In the genomic region with DNA sequence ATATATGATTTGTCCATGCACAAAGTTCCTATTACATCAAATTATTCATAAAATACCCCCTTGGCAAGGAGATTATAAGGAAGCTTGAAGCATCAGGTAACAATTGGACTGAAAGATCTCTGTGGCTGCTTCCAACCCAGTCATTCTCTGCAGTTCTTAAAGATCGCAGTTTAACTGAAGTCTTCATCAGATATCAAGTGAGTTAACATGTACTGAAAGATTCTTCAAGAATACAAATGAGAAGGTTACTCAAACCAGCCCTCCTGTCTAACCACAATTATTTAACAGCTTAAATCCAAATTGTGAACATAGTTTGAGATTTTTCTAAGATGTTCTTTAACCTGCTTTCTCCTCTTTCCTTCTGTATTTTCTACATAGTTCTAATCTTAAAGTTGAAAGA, we compare ENCODE assay signal across 17 cellular contexts. TPM values are rescaled to one million over a fixed set of nuclear protein-coding genes. Genes with fewer than 3 reads are reported as not detected.
A peak's percentile ranks its signal among the peaks of the same experiment; 100 is the strongest.
DNase-seq lines count a peak whose midpoint lies in the region; ATAC-seq, FAIRE-seq and TF ChIP-seq lines count a peak whose summit lies in the region.
"Had no signal": no experiment of that assay in that cellular context is flagged by ENCODE, and none has a peak within 500 bp of the region (broad histone marks: within the 10 kb centered on the region; RNA-seq: fewer than 3 reads in every experiment).

No MANE protein-coding gene starts in this region.

- H3K9me3 ChIP-seq in CD4-positive, CD25-positive, alpha-beta regulatory T cell (ENCODE audit: control insufficient read depth in 2 of 2, low read length in 2 of 2), result no peaks in the 10 kb centered on the region
- H3K9me3 ChIP-seq in astrocyte (ENCODE audit: insufficient read depth, low read depth, low read length) (no peaks in the 10 kb centered on the region), endodermal cell (ENCODE audit: control insufficient read depth, low read length) (no peaks in the 10 kb centered on the region)

- peak; percentile 13 for FAIRE-seq in astrocyte (lab: Jason Lieb, UNC)

- no peak overlapping the region for H2AFZ ChIP-seq in astrocyte (ENCODE audit: low read depth, low read length)

- peaks cover 0 to 1% (median 0%) of the 10 kb centered on the region in 7 donors for H3K9me3 Mint-ChIP-seq in CD4-positive, CD25-positive, alpha-beta regulatory T cell
- H3K9me3 Mint-ChIP-seq in astrocyte (ENCODE audit: unreplicated experiment) (no peaks in the 10 kb centered on the region), endodermal cell (no peaks in the 10 kb centered on the region)

- no peak overlapping the region for H3K27ac ChIP-seq in CD4-positive, CD25-positive, alpha-beta regulatory T cell (ENCODE audit: insufficient read depth, low read length, poor library complexity, severe bottlenecking)
- H3K27ac ChIP-seq in astrocyte (ENCODE audit: low read depth, low read length) (no peak overlapping the region), endodermal cell (ENCODE audit: low read depth, low read length) (no peak overlapping the region)

- DNase-seq in CD4-positive, CD25-positive, alpha-beta regulatory T cell, result peak in 1 of 3 donors; percentile 27
- peak; percentile 54 for DNase-seq in astrocyte (ENCODE audit: low read depth)
- no peak for DNase-seq in endodermal cell
- DNase-seq: C1 segment of cervical spinal cord, EL, H7, KG1, NCI-H1092 treated with DMSO at 0.1 percent for 48 hours, NCI-H1694, NCI-H345, NCI-H526 treated with DMSO at 0.1 percent for 48 hours, PC-3 had no signal

- H3K27me3 Mint-ChIP-seq in CD4-positive, CD25-positive, alpha-beta regulatory T cell, result no peaks in the 10 kb centered on the region
- H3K27me3 Mint-ChIP-seq in astrocyte (ENCODE audit: low read depth, unreplicated experiment) (no peaks in the 10 kb centered on the region), endodermal cell (ENCODE audit: insufficient read depth) (no peaks in the 10 kb centered on the region)

- H3K27me3 ChIP-seq in CD4-positive, CD25-positive, alpha-beta regulatory T cell (ENCODE audit: control insufficient read depth, insufficient read depth, low read length), result no peaks in the 10 kb centered on the region
- no peaks in the 10 kb centered on the region for H3K27me3 ChIP-seq in astrocyte (ENCODE audit: insufficient read depth, low read length)
- no peaks in the 10 kb centered on the region for H3K27me3 ChIP-seq in endodermal cell (ENCODE audit: control insufficient read depth, insufficient read depth, low read length, poor library complexity, severe bottlenecking)

- H3K4me3 ChIP-seq in CD4-positive, CD25-positive, alpha-beta regulatory T cell (ENCODE audit: low read depth, low read length), result no peak overlapping the region
- H3K4me3 ChIP-seq in astrocyte (ENCODE audit: insufficient read depth, low read depth, low read length) (no peak overlapping the region), endodermal cell (ENCODE audit: low read length) (no peak overlapping the region)

- WGBS in endodermal cell (ENCODE audit: insufficient coverage in 1 of 2, insufficient read length in 1 of 2), 2 experiments, result 100% methylated on average over 1 of the region's 1 CpG

- H3K9ac ChIP-seq in astrocyte (ENCODE audit: low read length) (no peak overlapping the region), endodermal cell (ENCODE audit: extremely low read depth, low read length, poor library complexity, severe bottlenecking) (no peak overlapping the region)

- TF ChIP-seq CTCF in astrocyte (IDR thresholded peaks at IDR 0.05; ENCODE audit: insufficient read depth, low read depth, low read length), result no peak
- no peak for TF ChIP-seq CTCF in endodermal cell (conservative IDR thresholded peaks at IDR 0.05)

- no peaks in the 10 kb centered on the region for H3K4me1 ChIP-seq in CD4-positive, CD25-positive, alpha-beta regulatory T cell (ENCODE audit: control insufficient read depth, insufficient read depth, low read length, poor library complexity, severe bottlenecking)
- no peaks in the 10 kb centered on the region for H3K4me1 ChIP-seq in astrocyte (ENCODE audit: insufficient read depth, low read length)
- H3K4me1 ChIP-seq in endodermal cell (ENCODE audit: control insufficient read depth, insufficient read depth, low read length), result no peaks in the 10 kb centered on the region

- H3K79me2 ChIP-seq in astrocyte (ENCODE audit: insufficient read depth, low read length), result no peaks in the 10 kb centered on the region

- no peak overlapping the region for H3K4me3 Mint-ChIP-seq in CD4-positive, CD25-positive, alpha-beta regulatory T cell
- H3K4me3 Mint-ChIP-seq in astrocyte (ENCODE audit: unreplicated experiment) (no peak overlapping the region), endodermal cell (no peak overlapping the region)

- peaks cover 9% of the 10 kb centered on the region for H3K36me3 Mint-ChIP-seq in CD4-positive, CD25-positive, alpha-beta regulatory T cell
- no peaks in the 10 kb centered on the region for H3K36me3 Mint-ChIP-seq in astrocyte (ENCODE audit: low read depth, unreplicated experiment)
- no peaks in the 10 kb centered on the region for H3K36me3 Mint-ChIP-seq in endodermal cell (ENCODE audit: low read depth)

- no peak for ATAC-seq in CD4-positive, CD25-positive, alpha-beta regulatory T cell (ENCODE audit: low read depth in 2 of 2)
- ATAC-seq in GM18867 (IDR thresholded peaks at IDR 0.05; ENCODE audit: unreplicated experiment) (peak; percentile 45), HG02884 (IDR thresholded peaks at IDR 0.05; ENCODE audit: unreplicated experiment) (peak; percentile 49), GM21717 (IDR thresholded peaks at IDR 0.05; ENCODE audit: unreplicated experiment) (no peak), GM18909 (IDR thresholded peaks at IDR 0.05; ENCODE audit: poor library complexity, unreplicated experiment) (no peak), GM21576 (IDR thresholded peaks at IDR 0.05; ENCODE audit: unreplicated experiment) (no peak)
- ATAC-seq: PC-3 had no signal

- H3K4me2 ChIP-seq in astrocyte (ENCODE audit: low read length), result no peak overlapping the region

- no peaks in the 10 kb centered on the region for H4K20me1 ChIP-seq in astrocyte (ENCODE audit: insufficient read depth, low read length)

- peak overlapping the region in 2 of 3 donors; percentile 49 to 55 for H3K27ac Mint-ChIP-seq in CD4-positive, CD25-positive, alpha-beta regulatory T cell
- H3K27ac Mint-ChIP-seq in astrocyte (ENCODE audit: unreplicated experiment), result no peak overlapping the region
- no peak overlapping the region for H3K27ac Mint-ChIP-seq in endodermal cell

- peaks cover 5% of the 10 kb centered on the region for H3K36me3 ChIP-seq in CD4-positive, CD25-positive, alpha-beta regulatory T cell (ENCODE audit: control insufficient read depth, insufficient read depth, low read length)
- H3K36me3 ChIP-seq in astrocyte (ENCODE audit: insufficient read depth, low read length), result no peaks in the 10 kb centered on the region
- no peaks in the 10 kb centered on the region for H3K36me3 ChIP-seq in endodermal cell (ENCODE audit: control insufficient read depth, insufficient read depth, low read length)

- peaks cover 14 to 25% (median 20%) of the 10 kb centered on the region in 4 donors for H3K4me1 Mint-ChIP-seq in CD4-positive, CD25-positive, alpha-beta regulatory T cell
- peaks cover 13% of the 10 kb centered on the region for H3K4me1 Mint-ChIP-seq in astrocyte (ENCODE audit: low read depth, unreplicated experiment)
- no peaks in the 10 kb centered on the region for H3K4me1 Mint-ChIP-seq in endodermal cell

RNA-seq across cellular contexts. Expression of gene SLC10A7, which starts 56.1 kb away (rescaled TPM):
- total RNA-seq in CD4-positive, CD25-positive, alpha-beta regulatory T cell, result 24.1 TPM
- polyA plus RNA-seq in CD4-positive, CD25-positive, alpha-beta regulatory T cell, result 10 to 100 TPM in 2 of 4 donors, 1 to 10 TPM in 2; 8.6 to 15.2 (median 10.2) TPM
- 8.8 and 8.9 TPM in 2 replicates for total RNA-seq in astrocyte
- total RNA-seq in endodermal cell, result 1 to 10 TPM; 6.0 to 7.5 TPM
- 8.6 TPM for polyA plus RNA-seq in endodermal cell (2013, experiment 1 of 2)
- polyA plus RNA-seq in endodermal cell (2013, experiment 2 of 2), result 7.4 TPM

Comparison
In these comparisons a context has a peak if more than half of its experiments do, and no peak if none do; other contexts are left out.
1. ATAC-seq: peak in GM18867 (single experiment) and HG02884 (single experiment); none in CD4-positive, CD25-positive, alpha-beta regulatory T cell (0 of 2), GM21717 (single experiment), GM18909 (single experiment) and GM21576 (single experiment).
2. H3K27ac Mint-ChIP-seq: peak in CD4-positive, CD25-positive, alpha-beta regulatory T cell (2 of 3); none in astrocyte (single experiment) and endodermal cell (single experiment).